Comparison of ENCODE assay signal across 8 cellular contexts in the genomic region with DNA sequence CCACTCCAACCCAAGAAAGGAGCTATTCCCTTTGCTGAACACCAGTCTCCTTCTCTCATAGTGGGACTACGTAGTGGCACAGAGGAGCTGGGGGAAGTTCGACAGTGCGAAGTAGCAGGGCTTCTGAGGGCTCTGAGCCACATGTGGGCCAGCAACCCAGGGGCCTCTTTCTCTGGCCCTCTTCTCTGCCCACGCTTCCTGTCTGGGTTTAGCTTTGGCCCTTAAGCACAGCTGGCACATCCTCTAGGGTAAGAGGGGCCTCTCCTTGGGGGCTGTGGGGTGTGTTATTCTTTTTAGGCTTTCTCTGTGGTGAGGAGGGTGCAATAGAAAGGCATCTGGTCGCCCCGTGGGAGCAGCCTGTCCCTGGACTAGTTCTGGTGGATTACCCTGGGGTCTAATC.
DNase-seq lines count a peak whose midpoint lies in the region; ATAC-seq and TF ChIP-seq lines count a peak whose summit lies in the region.
"Had no signal": no experiment of that assay in that cellular context is flagged by ENCODE, and none has a peak within 500 bp of the region (broad histone marks: within the 10 kb centered on the region; RNA-seq: fewer than 3 reads in every experiment).

No MANE protein-coding gene starts in this region.

- ATAC-seq in GM18861 (IDR thresholded peaks at IDR 0.05; ENCODE audit: unreplicated experiment) (peak; percentile 76), GM21390 (IDR thresholded peaks at IDR 0.05; ENCODE audit: unreplicated experiment) (peak; percentile 63), HG03439 (IDR thresholded peaks at IDR 0.05; ENCODE audit: unreplicated experiment) (peak; percentile 99), naive B cell (ENCODE audit: low read depth in 2 of 2) (peak; percentile 64 to 66), psoas muscle (no peak)
- ATAC-seq: right cardiac atrium had no signal

- no peaks in the 10 kb centered on the region for H3K9me3 ChIP-seq in psoas muscle
- no peaks in the 10 kb centered on the region for H3K9me3 ChIP-seq in OCI-LY7 (ENCODE audit: low read length)

- H3K36me3 Mint-ChIP-seq in naive B cell: no peaks in the 10 kb centered on the region

- no peak overlapping the region for H2AFZ ChIP-seq in OCI-LY7 (ENCODE audit: low read length)

- H3K27me3 ChIP-seq in psoas muscle (ENCODE audit: insufficient read depth in 3 of 3, low read length in 2 of 3): no peaks in the 10 kb centered on the region

- H3K9me3 Mint-ChIP-seq in naive B cell: peaks cover 0 to 5% (median 0%) of the 10 kb centered on the region in 7 donors

- H3K4me3 Mint-ChIP-seq in naive B cell: peak overlapping the region in 6 of 8 donors; percentile 57 to 87 (median 74)

- H4K20me1 ChIP-seq in OCI-LY7 (ENCODE audit: insufficient read depth, low read length): no peaks in the 10 kb centered on the region

- H3K27ac ChIP-seq in psoas muscle: no peak overlapping the region
- no peak overlapping the region for H3K27ac ChIP-seq in OCI-LY7 (ENCODE audit: low read depth, low read length, poor library complexity, severe bottlenecking)

- H3K4me3 ChIP-seq in psoas muscle (no peak overlapping the region), OCI-LY7 (ENCODE audit: low read depth, low read length, poor library complexity, severe bottlenecking) (no peak overlapping the region)

- peaks cover 15 to 27% (median 15%) of the 10 kb centered on the region in 3 donors for H3K4me1 Mint-ChIP-seq in naive B cell

- 61 to 81% (median 71%) methylated on average over 6 of the region's 6 CpGs for WGBS in psoas muscle, 3 donors

- H3K9me2 ChIP-seq in OCI-LY7 (ENCODE audit: insufficient read depth, low read length): no peaks in the 10 kb centered on the region

- intact Hi-C loops in psoas muscle (cut with DNase I): no loop called here
- intact Hi-C loops in OCI-LY7 (cut with micrococcal nuclease; ENCODE audit: unreplicated experiment): no loop called here

- TF ChIP-seq CTCF in psoas muscle (IDR thresholded peaks at IDR 0.05) (no peak), OCI-LY7 (conservative IDR thresholded peaks at IDR 0.05; ENCODE audit: low read length) (no peak)

- no peaks in the 10 kb centered on the region for H3K79me2 ChIP-seq in OCI-LY7 (ENCODE audit: insufficient read depth, low read depth, low read length)

- peak overlapping the region; percentile 74 to 95 (median 88) for H3K27ac Mint-ChIP-seq in naive B cell

- no peaks in the 10 kb centered on the region for H3K4me1 ChIP-seq in psoas muscle
- H3K4me1 ChIP-seq in OCI-LY7 (ENCODE audit: insufficient read depth, low read length, poor library complexity, severe bottlenecking): peaks cover 4% of the 10 kb centered on the region

- H3K27me3 Mint-ChIP-seq in naive B cell: no peaks in the 10 kb centered on the region

- CTCF ChIA-PET in OCI-LY7 (lab: Charles Lee; ENCODE audit: unreplicated experiment): no interaction called here

- H3K4me2 ChIP-seq in OCI-LY7 (ENCODE audit: low read length): no peak overlapping the region

- DNase-seq in naive B cell (no peak), H4 (ENCODE audit: low spot score) (no peak), psoas muscle (no peak), OCI-LY7 (ENCODE audit: low spot score) (no peak)
- DNase-seq: right cardiac atrium had no signal

- no TSS peak for BruUV-seq in OCI-LY7 (replicated peaks; lab: Mats Ljungman, UMichigan)

- no peaks in the 10 kb centered on the region for H3K36me3 ChIP-seq in psoas muscle (ENCODE audit: insufficient read depth in 1 of 2, low read depth in 1 of 2)
- H3K36me3 ChIP-seq in OCI-LY7 (ENCODE audit: insufficient read depth, low read length): no peaks in the 10 kb centered on the region

- POLR2A ChIA-PET in OCI-LY7 (lab: Charles Lee): interaction anchor here (0.7 kb wide), 1 partner anchor 1693 kb away, joined by 4 read pairs; no protein-coding TSS in a partner anchor

Comparison
In these comparisons a context has a peak if more than half of its experiments do, and no peak if none do; other contexts are left out.
1. ATAC-seq: peak in GM18861 (single experiment), GM21390 (single experiment), HG03439 (single experiment) and naive B cell (2 of 2); none in psoas muscle (0 of 4).